Comparison of ENCODE assay signal across 1 cellular context in the genomic region with DNA sequence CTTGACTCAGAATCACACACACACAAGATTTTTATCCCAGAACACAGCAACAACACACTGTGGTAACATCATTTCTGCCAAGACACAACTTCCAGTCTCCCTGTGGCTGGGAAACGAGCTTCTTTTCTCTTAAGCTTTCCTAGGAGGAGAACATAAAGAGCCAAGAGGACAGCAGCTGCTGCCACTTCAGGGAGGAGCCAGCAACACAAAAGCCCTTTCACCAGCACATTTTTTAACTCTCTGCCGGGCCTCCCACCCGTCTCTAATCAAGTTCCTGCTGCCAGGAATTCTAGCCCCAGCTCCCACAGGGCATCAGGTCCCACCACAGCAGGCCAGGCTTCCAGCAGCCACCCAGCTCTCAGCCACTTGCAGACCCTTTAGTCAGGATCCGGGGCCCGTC.
TF ChIP-seq lines count a peak whose summit lies in the region.

No MANE protein-coding gene starts in this region.

TF ChIP-seq in SK-N-SH, 30 proteins besides CTCF, POLR2A, EP300 and RAD21 (continued from another document):
- TF ChIP-seq, protein P1, sequence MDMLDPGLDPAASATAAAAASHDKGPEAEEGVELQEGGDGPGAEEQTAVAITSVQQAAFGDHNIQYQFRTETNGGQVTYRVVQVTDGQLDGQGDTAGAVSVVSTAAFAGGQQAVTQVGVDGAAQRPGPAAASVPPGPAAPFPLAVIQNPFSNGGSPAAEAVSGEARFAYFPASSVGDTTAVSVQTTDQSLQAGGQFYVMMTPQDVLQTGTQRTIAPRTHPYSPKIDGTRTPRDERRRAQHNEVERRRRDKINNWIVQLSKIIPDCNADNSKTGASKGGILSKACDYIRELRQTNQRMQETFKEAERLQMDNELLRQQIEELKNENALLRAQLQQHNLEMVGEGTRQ (IDR thresholded peaks at IDR 0.05; ENCODE audit: borderline replicate concordance, low read depth, low read length) = no peak
- TF ChIP-seq, protein P2, sequence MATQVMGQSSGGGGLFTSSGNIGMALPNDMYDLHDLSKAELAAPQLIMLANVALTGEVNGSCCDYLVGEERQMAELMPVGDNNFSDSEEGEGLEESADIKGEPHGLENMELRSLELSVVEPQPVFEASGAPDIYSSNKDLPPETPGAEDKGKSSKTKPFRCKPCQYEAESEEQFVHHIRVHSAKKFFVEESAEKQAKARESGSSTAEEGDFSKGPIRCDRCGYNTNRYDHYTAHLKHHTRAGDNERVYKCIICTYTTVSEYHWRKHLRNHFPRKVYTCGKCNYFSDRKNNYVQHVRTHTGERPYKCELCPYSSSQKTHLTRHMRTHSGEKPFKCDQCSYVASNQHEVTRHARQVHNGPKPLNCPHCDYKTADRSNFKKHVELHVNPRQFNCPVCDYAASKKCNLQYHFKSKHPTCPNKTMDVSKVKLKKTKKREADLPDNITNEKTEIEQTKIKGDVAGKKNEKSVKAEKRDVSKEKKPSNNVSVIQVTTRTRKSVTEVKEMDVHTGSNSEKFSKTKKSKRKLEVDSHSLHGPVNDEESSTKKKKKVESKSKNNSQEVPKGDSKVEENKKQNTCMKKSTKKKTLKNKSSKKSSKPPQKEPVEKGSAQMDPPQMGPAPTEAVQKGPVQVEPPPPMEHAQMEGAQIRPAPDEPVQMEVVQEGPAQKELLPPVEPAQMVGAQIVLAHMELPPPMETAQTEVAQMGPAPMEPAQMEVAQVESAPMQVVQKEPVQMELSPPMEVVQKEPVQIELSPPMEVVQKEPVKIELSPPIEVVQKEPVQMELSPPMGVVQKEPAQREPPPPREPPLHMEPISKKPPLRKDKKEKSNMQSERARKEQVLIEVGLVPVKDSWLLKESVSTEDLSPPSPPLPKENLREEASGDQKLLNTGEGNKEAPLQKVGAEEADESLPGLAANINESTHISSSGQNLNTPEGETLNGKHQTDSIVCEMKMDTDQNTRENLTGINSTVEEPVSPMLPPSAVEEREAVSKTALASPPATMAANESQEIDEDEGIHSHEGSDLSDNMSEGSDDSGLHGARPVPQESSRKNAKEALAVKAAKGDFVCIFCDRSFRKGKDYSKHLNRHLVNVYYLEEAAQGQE (IDR thresholded peaks at IDR 0.05; ENCODE audit: low read depth, low read length) = no peak
- TF ChIP-seq ELF1 (IDR thresholded peaks at IDR 0.05) (no peak), TCF12 (IDR thresholded peaks at IDR 0.05) (no peak), NRF1 (IDR thresholded peaks at IDR 0.05; ENCODE audit: low read depth, low read length) (no peak), NFIC (IDR thresholded peaks at IDR 0.05; ENCODE audit: borderline replicate concordance) (no peak), TEAD4 (IDR thresholded peaks at IDR 0.05; ENCODE audit: borderline replicate concordance, insufficient read depth) (no peak), YY1 (IDR thresholded peaks at IDR 0.05; ENCODE audit: low read depth) (no peak), CHD2 (IDR thresholded peaks at IDR 0.05; ENCODE audit: low read length, partially characterized antibody) (no peak), FOSL2 (IDR thresholded peaks at IDR 0.05; ENCODE audit: borderline replicate concordance, low read depth) (no peak), SIN3A (IDR thresholded peaks at IDR 0.05; ENCODE audit: borderline replicate concordance, low read depth, low read length) (no peak)
- TF ChIP-seq, protein P3, sequence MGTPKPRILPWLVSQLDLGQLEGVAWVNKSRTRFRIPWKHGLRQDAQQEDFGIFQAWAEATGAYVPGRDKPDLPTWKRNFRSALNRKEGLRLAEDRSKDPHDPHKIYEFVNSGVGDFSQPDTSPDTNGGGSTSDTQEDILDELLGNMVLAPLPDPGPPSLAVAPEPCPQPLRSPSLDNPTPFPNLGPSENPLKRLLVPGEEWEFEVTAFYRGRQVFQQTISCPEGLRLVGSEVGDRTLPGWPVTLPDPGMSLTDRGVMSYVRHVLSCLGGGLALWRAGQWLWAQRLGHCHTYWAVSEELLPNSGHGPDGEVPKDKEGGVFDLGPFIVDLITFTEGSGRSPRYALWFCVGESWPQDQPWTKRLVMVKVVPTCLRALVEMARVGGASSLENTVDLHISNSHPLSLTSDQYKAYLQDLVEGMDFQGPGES (IDR thresholded peaks at IDR 0.05; ENCODE audit: low read depth, low read length) = no peak
